In genomic region chr1:180352021-180352420, GRCh38 we compare ENCODE assay signal across 6 cellular contexts.
"Had no signal": no experiment of that assay in that cellular context is flagged by ENCODE, and none has a peak within 500 bp of the region (broad histone marks: within the 10 kb centered on the region; RNA-seq: fewer than 3 reads in every experiment).

No MANE protein-coding gene starts in this region.

- DNase-seq: KBM-7, KG1 had no signal

- H3K27ac ChIP-seq: HL-60, KMS-11 had no signal

- H3K4me3 Mint-ChIP-seq: IgD-negative memory B cell had no signal

- H3K9ac ChIP-seq: KMS-11 had no signal

- FAIRE-seq: HTR-8/SVneo had no signal

- H3K27me3 Mint-ChIP-seq: IgD-negative memory B cell had no signal

- H3K4me2 ChIP-seq: KMS-11 had no signal
